Comparison of ENCODE assay signal across 8 cellular contexts in genomic region chr22:39496131-39496838, GRCh38. TPM values are rescaled to one million over a fixed set of nuclear protein-coding genes. Genes with fewer than 3 reads are reported as not detected.
A peak's percentile ranks its signal among the peaks of the same experiment; 100 is the strongest.
DNase-seq lines count a peak whose midpoint lies in the region; ATAC-seq, FAIRE-seq and TF ChIP-seq lines count a peak whose summit lies in the region.

No MANE protein-coding gene starts in this region.

- no peaks in the 10 kb centered on the region for H3K36me3 ChIP-seq in left ventricle myocardium inferior

- H3K9me3 Mint-ChIP-seq in IgD-negative memory B cell, result no peaks in the 10 kb centered on the region
- H3K9me3 Mint-ChIP-seq in activated naive CD8-positive, alpha-beta T cell treated with anti-CD3 and anti-CD28 coated beads, Interleukin-2, amount 50 U/mL, for 24 hours, result no peaks in the 10 kb centered on the region

- no peaks in the 10 kb centered on the region for H3K27me3 Mint-ChIP-seq in IgD-negative memory B cell
- no peaks in the 10 kb centered on the region for H3K27me3 Mint-ChIP-seq in activated naive CD8-positive, alpha-beta T cell treated with anti-CD3 and anti-CD28 coated beads, Interleukin-2, amount 50 U/mL, for 24 hours

- H3K36me3 Mint-ChIP-seq in IgD-negative memory B cell, result no peaks in the 10 kb centered on the region
- H3K36me3 Mint-ChIP-seq in activated naive CD8-positive, alpha-beta T cell treated with anti-CD3 and anti-CD28 coated beads, Interleukin-2, amount 50 U/mL, for 24 hours (ENCODE audit: low read depth), result no peaks in the 10 kb centered on the region

- peak; percentile 84 for ATAC-seq in activated naive CD8-positive, alpha-beta T cell treated with anti-CD3 and anti-CD28 coated beads, Interleukin-2, amount 50 U/mL, for 24 hours
- no peak for ATAC-seq in HG03378 (IDR thresholded peaks at IDR 0.05; ENCODE audit: unreplicated experiment)

- FAIRE-seq in D721Med (lab: Jason Lieb, UNC), result no peak

- TF ChIP-seq CTCF in D721Med (IDR thresholded peaks at IDR 0.05; ENCODE audit: insufficient read depth, missing control alignments) (peak; percentile 71), left ventricle myocardium inferior (IDR thresholded peaks at IDR 0.05; ENCODE audit: borderline replicate concordance) (peak; percentile 90)

- H3K4me1 ChIP-seq in left ventricle myocardium inferior, result peaks cover 59% of the 10 kb centered on the region

- peaks cover 10 to 14% (median 11%) of the 10 kb centered on the region in 3 donors for H3K4me1 Mint-ChIP-seq in IgD-negative memory B cell
- H3K4me1 Mint-ChIP-seq in activated naive CD8-positive, alpha-beta T cell treated with anti-CD3 and anti-CD28 coated beads, Interleukin-2, amount 50 U/mL, for 24 hours, result peaks cover 9% of the 10 kb centered on the region

- no peaks in the 10 kb centered on the region for H3K9me3 ChIP-seq in left ventricle myocardium inferior (replicated peaks)

- DNase-seq in D721Med (ENCODE audit: insufficient read length, low spot score) (no peak), SK-N-DZ (ENCODE audit: low spot score) (peak; percentile 82), left ventricle myocardium inferior (peak; percentile 77), putamen (ENCODE audit: low spot score) (peak; percentile 89), NCI-H128 (lab: John Stamatoyannopoulos, UW; ENCODE audit: unreplicated experiment) (no peak)
- peak; percentile 70 for DNase-seq in activated naive CD8-positive, alpha-beta T cell treated with anti-CD3 and anti-CD28 coated beads, Interleukin-2, amount 50 U/mL, for 24 hours

- peak overlapping the region; percentile 68 for H3K27ac ChIP-seq in left ventricle myocardium inferior (replicated peaks)

- no peaks in the 10 kb centered on the region for H3K27me3 ChIP-seq in left ventricle myocardium inferior (ENCODE audit: low read depth)

- intact Hi-C loops in left ventricle myocardium inferior (cut with micrococcal nuclease), result no loop called here

- H3K27ac Mint-ChIP-seq in IgD-negative memory B cell, result peak overlapping the region; percentile 25 to 52 (median 31)
- H3K27ac Mint-ChIP-seq in activated naive CD8-positive, alpha-beta T cell treated with anti-CD3 and anti-CD28 coated beads, Interleukin-2, amount 50 U/mL, for 24 hours, result no peak overlapping the region

- peak overlapping the region in 1 of 4 donors; percentile 3 for H3K4me3 Mint-ChIP-seq in IgD-negative memory B cell
- H3K4me3 Mint-ChIP-seq in activated naive CD8-positive, alpha-beta T cell treated with anti-CD3 and anti-CD28 coated beads, Interleukin-2, amount 50 U/mL, for 24 hours, result no peak overlapping the region

- H3K4me3 ChIP-seq in left ventricle myocardium inferior, result no peak overlapping the region

RNA-seq across cellular contexts. Expression of gene MIEF1, which starts 5.8 kb away (rescaled TPM):
- 24.8 TPM for polyA plus RNA-seq in IgD-negative memory B cell
- polyA plus RNA-seq in SK-N-DZ (2014; cell fraction: cytosol; rRNA removed), result 30.9 and 38.7 TPM in 2 replicates
- polyA plus RNA-seq in SK-N-DZ (2014; cell fraction: nucleus; rRNA removed), result 13.4 and 15.8 TPM in 2 replicates
- 15.5 TPM for total RNA-seq in left ventricle myocardium inferior

RNA-seq across cellular contexts. Expression of gene ATF4, which starts 24.1 kb away (rescaled TPM):
- 186 TPM for polyA plus RNA-seq in IgD-negative memory B cell
- 496 and 507 TPM in 2 replicates for polyA plus RNA-seq in SK-N-DZ (2014; cell fraction: cytosol; rRNA removed)
- polyA plus RNA-seq in SK-N-DZ (2014; cell fraction: nucleus; rRNA removed), result 518 and 549 TPM in 2 replicates
- total RNA-seq in left ventricle myocardium inferior, result 193 TPM

RNA-seq across cellular contexts. Expression of gene RPS19BP1, which starts 36.3 kb away (rescaled TPM):
- 156 TPM for polyA plus RNA-seq in IgD-negative memory B cell
- polyA plus RNA-seq in SK-N-DZ (2014; cell fraction: cytosol; rRNA removed), result 151 and 169 TPM in 2 replicates
- 143 and 168 TPM in 2 replicates for polyA plus RNA-seq in SK-N-DZ (2014; cell fraction: nucleus; rRNA removed)
- 59.3 TPM for total RNA-seq in left ventricle myocardium inferior

RNA-seq across cellular contexts. Expression of gene MGAT3, which starts 39.5 kb away (rescaled TPM):
- 2.1 TPM for polyA plus RNA-seq in IgD-negative memory B cell
- polyA plus RNA-seq in SK-N-DZ (2014; cell fraction: cytosol; rRNA removed), result 15.0 and 16.0 TPM in 2 replicates
- polyA plus RNA-seq in SK-N-DZ (2014; cell fraction: nucleus; rRNA removed), result 9.4 and 13.3 TPM in 2 replicates
- 3.2 TPM for total RNA-seq in left ventricle myocardium inferior

Comparison
In these comparisons a context has a peak if more than half of its experiments do, and no peak if none do; other contexts are left out.
1. DNase-seq: peak in SK-N-DZ (single experiment), activated naive CD8-positive, alpha-beta T cell treated with anti-CD3 and anti-CD28 coated beads, Interleukin-2, amount 50 U/mL, for 24 hours (single experiment), left ventricle myocardium inferior (single experiment) and putamen (single experiment); none in D721Med (single experiment) and NCI-H128 (single experiment).